Comparison of ENCODE assay signal across 11 cellular contexts in the genomic region with DNA sequence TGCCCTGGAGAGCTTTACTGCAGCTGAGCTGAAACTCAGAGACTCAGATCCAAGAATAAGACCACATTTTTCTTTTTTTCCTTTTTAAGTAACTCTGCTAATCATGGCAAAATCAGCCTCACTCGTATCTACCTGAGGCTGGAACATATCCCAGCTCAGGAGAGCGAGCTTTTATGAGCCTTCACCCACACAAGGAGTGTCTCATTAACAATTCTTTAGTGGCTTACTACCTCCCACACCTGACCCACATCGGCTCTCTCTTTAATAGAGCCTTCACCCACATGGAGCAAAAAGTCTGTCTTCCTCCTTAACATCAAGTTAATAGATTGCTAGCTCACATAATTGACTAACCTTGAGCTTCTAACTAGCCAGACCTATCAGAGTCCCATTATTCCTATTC. TPM values are rescaled to one million over a fixed set of nuclear protein-coding genes. Genes with fewer than 3 reads are reported as not detected.
A peak's percentile ranks its signal among the peaks of the same experiment; 100 is the strongest.
DNase-seq lines count a peak whose midpoint lies in the region; ATAC-seq and TF ChIP-seq lines count a peak whose summit lies in the region.
"Had no signal": no experiment of that assay in that cellular context is flagged by ENCODE, and none has a peak within 500 bp of the region (broad histone marks: within the 10 kb centered on the region; RNA-seq: fewer than 3 reads in every experiment).

No MANE protein-coding gene starts in this region.

- H3K9me3 ChIP-seq in mucosa of descending colon (no peaks in the 10 kb centered on the region), uterus (no peaks in the 10 kb centered on the region)

- peaks cover 2 to 23% of the 10 kb centered on the region in 2 donors for H3K36me3 Mint-ChIP-seq in activated T-cell treated with anti-CD3 and anti-CD28 coated beads, Interleukin-2, amount 50 U/mL, for 72 hours (ENCODE audit: insufficient read depth in 2 of 2)
- H3K36me3 Mint-ChIP-seq in activated T-cell treated with anti-CD3 and anti-CD28 coated beads, Interleukin-2, amount 50 U/mL, for 4 hours (ENCODE audit: insufficient read depth): peaks cover 6% of the 10 kb centered on the region
- peaks cover 21% of the 10 kb centered on the region for H3K36me3 Mint-ChIP-seq in brain

- no peak for DNase-seq in activated T-cell treated with anti-CD3 and anti-CD28 coated beads, Interleukin-2, amount 50 U/mL, for 72 hours
- no peak for DNase-seq in activated T-cell treated with anti-CD3 and anti-CD28 coated beads, Interleukin-2, amount 50 U/mL, for 4 hours
- DNase-seq in mucosa of descending colon (no peak), uterus (no peak), germinal center (ENCODE audit: low spot score) (no peak), islet precursor cell (no peak), hippocampal formation (lab: John Stamatoyannopoulos, UW) (no peak)
- DNase-seq: activated effector memory CD4-positive, alpha-beta T cell treated with anti-CD3 and anti-CD28 coated beads, Interleukin-2, amount 50 U/mL, for 16 hours; NCI-H1930; stimulated activated CD8-positive, alpha-beta memory T cell treated with anti-CD3 and anti-CD28 coated beads, Interleukin-4, amount 100 ng/mL, for 48 hours had no signal

- ATAC-seq in activated T-cell treated with anti-CD3 and anti-CD28 coated beads, Interleukin-2, amount 50 U/mL, for 72 hours (replicated peaks in 1 of 2): no peak
- no peak for ATAC-seq in activated T-cell treated with anti-CD3 and anti-CD28 coated beads, Interleukin-2, amount 50 U/mL, for 4 hours
- peak; percentile 63 for ATAC-seq in mucosa of descending colon

- no peaks in the 10 kb centered on the region for H3K9me3 Mint-ChIP-seq in activated T-cell treated with anti-CD3 and anti-CD28 coated beads, Interleukin-2, amount 50 U/mL, for 72 hours
- H3K9me3 Mint-ChIP-seq in activated T-cell treated with anti-CD3 and anti-CD28 coated beads, Interleukin-2, amount 50 U/mL, for 4 hours: no peaks in the 10 kb centered on the region
- no peaks in the 10 kb centered on the region for H3K9me3 Mint-ChIP-seq in brain

- H3K27ac ChIP-seq in uterus: peak overlapping the region; percentile 17 to 64

- H3K27me3 Mint-ChIP-seq in activated T-cell treated with anti-CD3 and anti-CD28 coated beads, Interleukin-2, amount 50 U/mL, for 72 hours (ENCODE audit: low read depth): no peaks in the 10 kb centered on the region
- no peaks in the 10 kb centered on the region for H3K27me3 Mint-ChIP-seq in activated T-cell treated with anti-CD3 and anti-CD28 coated beads, Interleukin-2, amount 50 U/mL, for 4 hours (ENCODE audit: low read depth)
- H3K27me3 Mint-ChIP-seq in brain: no peaks in the 10 kb centered on the region

- TF ChIP-seq CTCF in brain (conservative IDR thresholded peaks at IDR 0.05) (no peak), mucosa of descending colon (IDR thresholded peaks at IDR 0.05) (no peak), uterus (IDR thresholded peaks at IDR 0.05) (no peak)

- H3K27ac Mint-ChIP-seq in activated T-cell treated with anti-CD3 and anti-CD28 coated beads, Interleukin-2, amount 50 U/mL, for 72 hours: peak overlapping the region; percentile 99
- H3K27ac Mint-ChIP-seq in brain: peak overlapping the region in 4 of 5 experiments; percentile 86 to 95 (median 92)

- no peaks in the 10 kb centered on the region for H3K27me3 ChIP-seq in uterus

- H3K4me3 Mint-ChIP-seq in activated T-cell treated with anti-CD3 and anti-CD28 coated beads, Interleukin-2, amount 50 U/mL, for 72 hours: peak overlapping the region; percentile 51 to 92
- H3K4me3 Mint-ChIP-seq in activated T-cell treated with anti-CD3 and anti-CD28 coated beads, Interleukin-2, amount 50 U/mL, for 4 hours: no peak overlapping the region
- peak overlapping the region in 3 of 5 experiments; percentile 9 to 65 (median 58) for H3K4me3 Mint-ChIP-seq in brain

- H3K4me3 ChIP-seq in mucosa of descending colon: no peak overlapping the region
- no peak overlapping the region for H3K4me3 ChIP-seq in uterus

- intact Hi-C loops in mucosa of descending colon (cut with DNase I, micrococcal nuclease): no loop called here
- intact Hi-C loops in uterus (cut with DNase I; ENCODE audit: low total_unique reads): no loop called here

- no peak for TF ChIP-seq POLR2A in uterus (IDR thresholded peaks at IDR 0.05)

- H3K4me1 Mint-ChIP-seq in activated T-cell treated with anti-CD3 and anti-CD28 coated beads, Interleukin-2, amount 50 U/mL, for 72 hours (ENCODE audit: low read depth): peaks cover 65% of the 10 kb centered on the region
- H3K4me1 Mint-ChIP-seq in activated T-cell treated with anti-CD3 and anti-CD28 coated beads, Interleukin-2, amount 50 U/mL, for 4 hours (ENCODE audit: low read depth): peaks cover 47% of the 10 kb centered on the region
- H3K4me1 Mint-ChIP-seq in brain: peaks cover 59% of the 10 kb centered on the region

- H3K4me1 ChIP-seq in mucosa of descending colon (ENCODE audit: low read depth) (peaks cover 39% of the 10 kb centered on the region), uterus (peaks cover 10 to 11% of the 10 kb centered on the region in 2 donors)

- H3K36me3 ChIP-seq in mucosa of descending colon (ENCODE audit: low read depth) (no peaks in the 10 kb centered on the region), uterus (no peaks in the 10 kb centered on the region)

RNA-seq across cellular contexts. Expression of a gene that starts 18.3 kb away (rescaled TPM):
- total RNA-seq in activated T-cell treated with anti-CD3 and anti-CD28 coated beads, Interleukin-2, amount 50 U/mL, for 72 hours: 10 to 100 TPM; 82.5 to 87.6 TPM
- total RNA-seq in activated T-cell treated with anti-CD3 and anti-CD28 coated beads, Interleukin-2, amount 50 U/mL, for 4 hours: 10 to 100 TPM; 39.0 to 48.0 (median 39.0) TPM
- polyA plus RNA-seq in brain (ENCODE audit: insufficient read depth, low read depth, low replicate concordance): 33.5 TPM
- total RNA-seq in mucosa of descending colon (10 to 100 TPM; 21.0 to 26.2 (median 23.0) TPM), uterus (10 to 100 TPM in 3 of 4 donors, 1 to 10 TPM in 1; 9.1 to 73.9 (median 40.5) TPM)
